ENCODE assay signal across 13 cellular contexts in genomic region chr5:89584339-89584956, GRCh38.
DNase-seq lines count a peak whose midpoint lies in the region; ATAC-seq and TF ChIP-seq lines count a peak whose summit lies in the region.
"Had no signal": no experiment of that assay in that cellular context is flagged by ENCODE, and none has a peak within 500 bp of the region (broad histone marks: within the 10 kb centered on the region; RNA-seq: fewer than 3 reads in every experiment).

No MANE protein-coding gene starts in this region.

- H3K4me2 ChIP-seq in SK-N-SH = no peak overlapping the region

- POLR2A ChIA-PET in SK-N-SH (lab: Yijun Ruan, JAX) = no interaction called here

- H3K4me1 Mint-ChIP-seq in HFFc6 (ENCODE audit: low read depth) = peaks cover 10% of the 10 kb centered on the region
- H3K4me1 Mint-ChIP-seq in stimulated activated naive B cell treated with anti-CD40 and anti-IgM and Interleukin-4, amounts not matched to agents 10 μg/mL and 1 μg/mL and 100 μg/mL, for 72 hours = peaks cover 8 to 24% of the 10 kb centered on the region in 2 donors

- H3K9me2 ChIP-seq in SK-N-SH = no peaks in the 10 kb centered on the region

- ATAC-seq in foreskin keratinocyte (peak; percentile 99), GM18867 (IDR thresholded peaks at IDR 0.05; ENCODE audit: unreplicated experiment) (no peak)
- ATAC-seq in stimulated activated naive B cell treated with anti-CD40 and anti-IgM and Interleukin-4, amounts not matched to agents 10 μg/mL and 1 μg/mL and 100 μg/mL, for 72 hours (replicated peaks) = no peak

- no peak overlapping the region for H3K9ac ChIP-seq in SK-N-SH

- no peak for TF ChIP-seq EP300 in SK-N-SH (IDR thresholded peaks at IDR 0.05; ENCODE audit: borderline replicate concordance in 1 of 2, low read depth in 1 of 2, low read length in 1 of 2)

- no peaks in the 10 kb centered on the region for H3K9me3 Mint-ChIP-seq in HFFc6
- peaks cover 11 to 12% of the 10 kb centered on the region in 2 donors for H3K9me3 Mint-ChIP-seq in stimulated activated naive B cell treated with anti-CD40 and anti-IgM and Interleukin-4, amounts not matched to agents 10 μg/mL and 1 μg/mL and 100 μg/mL, for 72 hours
- H3K9me3 Mint-ChIP-seq: activated T-cell treated with anti-CD3 and anti-CD28 coated beads, Interleukin-2, amount 50 U/mL, for 24 hours had no signal

- H4K20me1 ChIP-seq in SK-N-SH (ENCODE audit: insufficient read depth) = no peaks in the 10 kb centered on the region

- peak; percentile 50 for DNase-seq in AG09309 (ENCODE audit: low read depth)
- DNase-seq in HFFc6 = peak; percentile 26
- DNase-seq in SK-N-SH = no peak
- DNase-seq in foreskin keratinocyte = peak; percentile 90 to 95
- no peak for DNase-seq in NCI-H1694 treated with DMSO at 0.1 percent for 48 hours (lab: John Stamatoyannopoulos, UW)
- no peak for DNase-seq in stimulated activated CD4-positive, alpha-beta T cell treated with anti-CD3 and anti-CD28 coated beads, Interleukin-15, amount 100 ng/mL, for 24 hours
- no peak for DNase-seq in stimulated activated naive B cell treated with anti-CD40 and anti-IgM and Interleukin-4, amounts not matched to agents 10 μg/mL and 1 μg/mL and 100 μg/mL, for 72 hours
- DNase-seq: activated T-cell treated with anti-CD3 and anti-CD28 coated beads, Interleukin-2, amount 50 U/mL, for 24 hours; foreskin melanocyte; NCI-H1092 had no signal

- no peaks in the 10 kb centered on the region for H3K27me3 Mint-ChIP-seq in HFFc6 (ENCODE audit: insufficient read depth)
- no peaks in the 10 kb centered on the region for H3K27me3 Mint-ChIP-seq in stimulated activated naive B cell treated with anti-CD40 and anti-IgM and Interleukin-4, amounts not matched to agents 10 μg/mL and 1 μg/mL and 100 μg/mL, for 72 hours
- H3K27me3 Mint-ChIP-seq: activated T-cell treated with anti-CD3 and anti-CD28 coated beads, Interleukin-2, amount 50 U/mL, for 24 hours had no signal

- H3K27ac ChIP-seq in SK-N-SH (ENCODE audit: low read depth in 2 of 2, low read length in 1 of 2) = no peak overlapping the region; a peak in 1 of 4 replicates
- H3K27ac ChIP-seq in foreskin keratinocyte = peak overlapping the region; percentile 34
- H3K27ac ChIP-seq: C4-2B, neutrophil had no signal

- CTCF ChIA-PET in SK-N-SH (lab: Yijun Ruan, JAX) = no interaction called here

- TF ChIP-seq CTCF in AG09309 (IDR thresholded peaks at IDR 0.05; ENCODE audit: control insufficient read depth, insufficient read depth, low read depth, low read length, missing control alignments) (no peak), HFFc6 (IDR thresholded peaks at IDR 0.05) (no peak), SK-N-SH (IDR thresholded peaks at IDR 0.05) (no peak), foreskin keratinocyte (conservative IDR thresholded peaks at IDR 0.05) (no peak)

- no peak overlapping the region for H2AFZ ChIP-seq in SK-N-SH (ENCODE audit: low read depth)

- H3K4me3 ChIP-seq in AG09309 (ENCODE audit: control insufficient read depth, low read depth, low read length) = no peak overlapping the region
- no peak overlapping the region for H3K4me3 ChIP-seq in SK-N-SH (ENCODE audit: low read depth in 2 of 2, low read length in 1 of 2)

- 18% methylated on average over 5 of the region's 5 CpGs for WGBS in SK-N-SH (ENCODE audit: low lambda C conversion rate)

- no peak overlapping the region for H3K27ac Mint-ChIP-seq in HFFc6
- H3K27ac Mint-ChIP-seq in stimulated activated naive B cell treated with anti-CD40 and anti-IgM and Interleukin-4, amounts not matched to agents 10 μg/mL and 1 μg/mL and 100 μg/mL, for 72 hours = no peak overlapping the region
- H3K27ac Mint-ChIP-seq: activated T-cell treated with anti-CD3 and anti-CD28 coated beads, Interleukin-2, amount 50 U/mL, for 24 hours had no signal

- H3K36me3 ChIP-seq in SK-N-SH (replicated peaks in 1 of 2; ENCODE audit: control insufficient read depth in 1 of 2, insufficient read depth in 2 of 2, low read length in 1 of 2) = no peaks in the 10 kb centered on the region
- H3K36me3 ChIP-seq: neutrophil had no signal

- H3K4me3 Mint-ChIP-seq in HFFc6 = no peak overlapping the region
- no peak overlapping the region for H3K4me3 Mint-ChIP-seq in stimulated activated naive B cell treated with anti-CD40 and anti-IgM and Interleukin-4, amounts not matched to agents 10 μg/mL and 1 μg/mL and 100 μg/mL, for 72 hours
- H3K4me3 Mint-ChIP-seq: activated T-cell treated with anti-CD3 and anti-CD28 coated beads, Interleukin-2, amount 50 U/mL, for 24 hours had no signal

- no peaks in the 10 kb centered on the region for H3K79me2 ChIP-seq in SK-N-SH (ENCODE audit: insufficient read depth)

- H3K9me3 ChIP-seq in SK-N-SH = no peaks in the 10 kb centered on the region
- H3K9me3 ChIP-seq: neutrophil had no signal

- H3K27me3 ChIP-seq in SK-N-SH (ENCODE audit: insufficient read depth) (no peaks in the 10 kb centered on the region), foreskin keratinocyte (no peaks in the 10 kb centered on the region)
- H3K27me3 ChIP-seq: neutrophil had no signal

- no peaks in the 10 kb centered on the region for H3K4me1 ChIP-seq in SK-N-SH (ENCODE audit: control insufficient read depth in 1 of 2, insufficient read depth in 2 of 2, low read depth in 1 of 2, low read length in 1 of 2)
- peaks cover 15% of the 10 kb centered on the region for H3K4me1 ChIP-seq in foreskin keratinocyte

- no peak for TF ChIP-seq RAD21 in SK-N-SH (IDR thresholded peaks at IDR 0.05; ENCODE audit: low read length)

- H3K36me3 Mint-ChIP-seq in HFFc6 (ENCODE audit: low read depth) = no peaks in the 10 kb centered on the region
- H3K36me3 Mint-ChIP-seq in stimulated activated naive B cell treated with anti-CD40 and anti-IgM and Interleukin-4, amounts not matched to agents 10 μg/mL and 1 μg/mL and 100 μg/mL, for 72 hours = peaks cover 1 to 7% of the 10 kb centered on the region in 2 donors

- no peaks in the 10 kb centered on the region for H3F3A ChIP-seq in SK-N-SH (replicated peaks; ENCODE audit: insufficient read depth)

TF ChIP-seq in SK-N-SH, 30 proteins besides CTCF, POLR2A, EP300 and RAD21:
- TF ChIP-seq, protein P1, sequence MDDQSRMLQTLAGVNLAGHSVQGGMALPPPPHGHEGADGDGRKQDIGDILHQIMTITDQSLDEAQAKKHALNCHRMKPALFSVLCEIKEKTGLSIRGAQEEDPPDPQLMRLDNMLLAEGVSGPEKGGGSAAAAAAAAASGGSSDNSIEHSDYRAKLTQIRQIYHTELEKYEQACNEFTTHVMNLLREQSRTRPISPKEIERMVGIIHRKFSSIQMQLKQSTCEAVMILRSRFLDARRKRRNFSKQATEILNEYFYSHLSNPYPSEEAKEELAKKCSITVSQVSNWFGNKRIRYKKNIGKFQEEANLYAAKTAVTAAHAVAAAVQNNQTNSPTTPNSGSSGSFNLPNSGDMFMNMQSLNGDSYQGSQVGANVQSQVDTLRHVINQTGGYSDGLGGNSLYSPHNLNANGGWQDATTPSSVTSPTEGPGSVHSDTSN (IDR thresholded peaks at IDR 0.05) = peak; percentile 80
- TF ChIP-seq, protein P2, sequence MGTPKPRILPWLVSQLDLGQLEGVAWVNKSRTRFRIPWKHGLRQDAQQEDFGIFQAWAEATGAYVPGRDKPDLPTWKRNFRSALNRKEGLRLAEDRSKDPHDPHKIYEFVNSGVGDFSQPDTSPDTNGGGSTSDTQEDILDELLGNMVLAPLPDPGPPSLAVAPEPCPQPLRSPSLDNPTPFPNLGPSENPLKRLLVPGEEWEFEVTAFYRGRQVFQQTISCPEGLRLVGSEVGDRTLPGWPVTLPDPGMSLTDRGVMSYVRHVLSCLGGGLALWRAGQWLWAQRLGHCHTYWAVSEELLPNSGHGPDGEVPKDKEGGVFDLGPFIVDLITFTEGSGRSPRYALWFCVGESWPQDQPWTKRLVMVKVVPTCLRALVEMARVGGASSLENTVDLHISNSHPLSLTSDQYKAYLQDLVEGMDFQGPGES (IDR thresholded peaks at IDR 0.05; ENCODE audit: low read depth, low read length) = no peak
- TF ChIP-seq FOSL2 (IDR thresholded peaks at IDR 0.05; ENCODE audit: borderline replicate concordance, low read depth) (peak; percentile 60; the same call in 1 of the 2 replicates), JUND (IDR thresholded peaks at IDR 0.05) (peak; percentile 49)

Comparison
In these comparisons a context has a peak if more than half of its experiments do, and no peak if none do; other contexts are left out.
1. DNase-seq: peak in AG09309 (single experiment), HFFc6 (single experiment) and foreskin keratinocyte (2 of 2); none in SK-N-SH (single experiment), NCI-H1694 treated with DMSO at 0.1 percent for 48 hours (single experiment), stimulated activated CD4-positive, alpha-beta T cell treated with anti-CD3 and anti-CD28 coated beads, Interleukin-15, amount 100 ng/mL, for 24 hours (single experiment) and stimulated activated naive B cell treated with anti-CD40 and anti-IgM and Interleukin-4, amounts not matched to agents 10 μg/mL and 1 μg/mL and 100 μg/mL, for 72 hours (single experiment).